Comparison of ENCODE assay signal across 10 cellular contexts in genomic region chr12:124398578-124399227, GRCh38.
A peak's percentile ranks its signal among the peaks of the same experiment; 100 is the strongest.
DNase-seq lines count a peak whose midpoint lies in the region; ATAC-seq and TF ChIP-seq lines count a peak whose summit lies in the region.
"Had no signal": no experiment of that assay in that cellular context is flagged by ENCODE, and none has a peak within 500 bp of the region (broad histone marks: within the 10 kb centered on the region; RNA-seq: fewer than 3 reads in every experiment).

No MANE protein-coding gene starts in this region.

- no peak for ATAC-seq in SK-N-SH treated with all-trans-retinoic acid at 6 μM for 48 hours
- no peak for ATAC-seq in activated T-helper 17 cell treated with anti-CD3 and anti-CD28 coated beads, Interleukin-2, amount 50 U/mL, for 72 hours (replicated peaks)
- ATAC-seq in HG03196 (IDR thresholded peaks at IDR 0.05; ENCODE audit: unreplicated experiment) = no peak

- TF ChIP-seq RAD21 in SK-N-SH (IDR thresholded peaks at IDR 0.05; ENCODE audit: low read length) = no peak

- H3K9me2 ChIP-seq in SK-N-SH = no peaks in the 10 kb centered on the region

- H3K9me3 ChIP-seq in SK-N-SH (no peaks in the 10 kb centered on the region), esophagus squamous epithelium (no peaks in the 10 kb centered on the region), ovary (no peaks in the 10 kb centered on the region), vagina (no peaks in the 10 kb centered on the region)

- H3K9me3 Mint-ChIP-seq in activated T-helper 17 cell treated with anti-CD3 and anti-CD28 coated beads, Interleukin-2, amount 50 U/mL, for 72 hours = no peaks in the 10 kb centered on the region

- H3K27ac Mint-ChIP-seq in activated T-helper 17 cell treated with anti-CD3 and anti-CD28 coated beads, Interleukin-2, amount 50 U/mL, for 72 hours = no peak overlapping the region

- H3K27ac ChIP-seq in SK-N-SH (ENCODE audit: low read depth in 2 of 2, low read length in 1 of 2) (peak overlapping the region in 1 of 2 experiments; percentile 19; a peak in 1 of 4 replicates), esophagus squamous epithelium (peak overlapping the region in 3 of 4 donors; percentile 69 to 96 (median 88)), ovary (peak overlapping the region in 1 of 2 donors; percentile 31), vagina (peak overlapping the region; percentile 70)

- H3K4me1 Mint-ChIP-seq in activated T-helper 17 cell treated with anti-CD3 and anti-CD28 coated beads, Interleukin-2, amount 50 U/mL, for 72 hours = peaks cover 3% of the 10 kb centered on the region

- no peak overlapping the region for H2AFZ ChIP-seq in SK-N-SH (ENCODE audit: low read depth)

- H3K36me3 ChIP-seq in SK-N-SH (replicated peaks in 1 of 2; ENCODE audit: control insufficient read depth in 1 of 2, insufficient read depth in 2 of 2, low read length in 1 of 2) = peaks cover 11 to 55% of the 10 kb centered on the region in 2 experiments
- peaks cover 0 to 97% (median 9%) of the 10 kb centered on the region in 3 donors for H3K36me3 ChIP-seq in esophagus squamous epithelium
- H3K36me3 ChIP-seq in ovary = no peaks in the 10 kb centered on the region
- peaks cover 0 to 31% of the 10 kb centered on the region in 2 donors for H3K36me3 ChIP-seq in vagina

- CTCF ChIA-PET in SK-N-SH (lab: Yijun Ruan, JAX) = interaction anchor here (0.5 to 6.0 kb wide), 24 partner anchors 10 to 384 kb away, joined by 3 to 37 read pairs (median 4); no protein-coding TSS in a partner anchor

- intact Hi-C loops in esophagus squamous epithelium (cut with DNase I) (no loop called here), ovary (cut with DNase I) (no loop called here), vagina (cut with DNase I) (no loop called here)

- H3K36me3 Mint-ChIP-seq in activated T-helper 17 cell treated with anti-CD3 and anti-CD28 coated beads, Interleukin-2, amount 50 U/mL, for 72 hours (ENCODE audit: low read depth) = peaks cover 46% of the 10 kb centered on the region

- H3K4me3 Mint-ChIP-seq in activated T-helper 17 cell treated with anti-CD3 and anti-CD28 coated beads, Interleukin-2, amount 50 U/mL, for 72 hours = no peak overlapping the region

- H3K79me2 ChIP-seq in SK-N-SH (ENCODE audit: insufficient read depth) = peaks cover 18% of the 10 kb centered on the region; the same call in 1 of the 2 replicates

- POLR2A ChIA-PET in SK-N-SH (lab: Yijun Ruan, JAX) = no interaction called here

- H3K4me3 ChIP-seq in SK-N-SH (ENCODE audit: low read depth in 2 of 2, low read length in 1 of 2) = no peak overlapping the region
- no peak overlapping the region for H3K4me3 ChIP-seq in esophagus squamous epithelium
- H3K4me3 ChIP-seq in ovary = no peak overlapping the region
- no peak overlapping the region for H3K4me3 ChIP-seq in vagina

- H3F3A ChIP-seq in SK-N-SH (replicated peaks; ENCODE audit: insufficient read depth) = peaks cover 7% of the 10 kb centered on the region

- no peak overlapping the region for H3K4me2 ChIP-seq in SK-N-SH

- peak; percentile 22 for TF ChIP-seq CTCF in SK-N-SH (IDR thresholded peaks at IDR 0.05)
- no peak for TF ChIP-seq CTCF in esophagus squamous epithelium (IDR thresholded peaks at IDR 0.05)
- no peak for TF ChIP-seq CTCF in ovary (IDR thresholded peaks at IDR 0.05)
- TF ChIP-seq CTCF in vagina (IDR thresholded peaks at IDR 0.05) = no peak

- no peak overlapping the region for H3K9ac ChIP-seq in SK-N-SH

- no peaks in the 10 kb centered on the region for H3K27me3 Mint-ChIP-seq in activated T-helper 17 cell treated with anti-CD3 and anti-CD28 coated beads, Interleukin-2, amount 50 U/mL, for 72 hours

- H3K27me3 ChIP-seq in SK-N-SH (ENCODE audit: insufficient read depth) (no peaks in the 10 kb centered on the region), esophagus squamous epithelium (no peaks in the 10 kb centered on the region), ovary (no peaks in the 10 kb centered on the region), vagina (no peaks in the 10 kb centered on the region)

- TF ChIP-seq POLR2A in esophagus squamous epithelium (IDR thresholded peaks at IDR 0.05) (no peak), ovary (IDR thresholded peaks at IDR 0.05) (no peak), vagina (IDR thresholded peaks at IDR 0.05) (no peak)

- 93% methylated on average over 5 of the region's 15 CpGs for WGBS in SK-N-SH (ENCODE audit: low lambda C conversion rate)
- 89 to 100% methylated on average over 4 of the region's 15 CpGs for WGBS in esophagus squamous epithelium, 2 donors
- 63 to 76% (median 63%) methylated on average over 15 of the region's 15 CpGs for WGBS in ovary, 3 donors

- H3K4me1 ChIP-seq in SK-N-SH (ENCODE audit: control insufficient read depth in 1 of 2, insufficient read depth in 2 of 2, low read depth in 1 of 2, low read length in 1 of 2) (peaks cover 14 to 60% of the 10 kb centered on the region in 2 experiments), esophagus squamous epithelium (peaks cover 12 to 80% (median 47%) of the 10 kb centered on the region in 3 donors), ovary (ENCODE audit: insufficient read depth) (peaks cover 14% of the 10 kb centered on the region), vagina (peaks cover 77% of the 10 kb centered on the region)

- TF ChIP-seq EP300 in SK-N-SH (IDR thresholded peaks at IDR 0.05; ENCODE audit: borderline replicate concordance in 1 of 2, low read depth in 1 of 2, low read length in 1 of 2) (no peak), ovary (IDR thresholded peaks at IDR 0.05) (no peak)

- H4K20me1 ChIP-seq in SK-N-SH (ENCODE audit: insufficient read depth) = peaks cover 17% of the 10 kb centered on the region

- DNase-seq in SK-N-SH (no peak), esophagus squamous epithelium (lab: John Stamatoyannopoulos, UW) (no peak), ovary (peak; percentile 75 to 89 (median 83)), vagina (ENCODE audit: extremely low spot score in 2 of 2) (no peak), midbrain (lab: John Stamatoyannopoulos, UW) (no peak)
- DNase-seq: activated naive CD4-positive, alpha-beta T cell treated with anti-CD3 and anti-CD28 coated beads, Interleukin-2, amount 50 U/mL, for 16 hours; T-helper 9 cell had no signal

TF ChIP-seq in SK-N-SH, 30 proteins besides CTCF, POLR2A, EP300 and RAD21 (continues in another document):
- TF ChIP-seq NRF1 (IDR thresholded peaks at IDR 0.05; ENCODE audit: low read depth, low read length) (no peak), FOXJ3 (CRISPR knock-in tag; IDR thresholded peaks at IDR 0.05) (no peak), MXI1 (IDR thresholded peaks at IDR 0.05; ENCODE audit: low read depth, low read length) (no peak), ELF1 (IDR thresholded peaks at IDR 0.05) (no peak), FOSL2 (IDR thresholded peaks at IDR 0.05; ENCODE audit: borderline replicate concordance, low read depth) (no peak), GABPA (IDR thresholded peaks at IDR 0.05; ENCODE audit: low read depth) (no peak), POLR2AphosphoS5 (IDR thresholded peaks at IDR 0.05; ENCODE audit: low read depth, low read length) (no peak)
- TF ChIP-seq, protein P1, sequence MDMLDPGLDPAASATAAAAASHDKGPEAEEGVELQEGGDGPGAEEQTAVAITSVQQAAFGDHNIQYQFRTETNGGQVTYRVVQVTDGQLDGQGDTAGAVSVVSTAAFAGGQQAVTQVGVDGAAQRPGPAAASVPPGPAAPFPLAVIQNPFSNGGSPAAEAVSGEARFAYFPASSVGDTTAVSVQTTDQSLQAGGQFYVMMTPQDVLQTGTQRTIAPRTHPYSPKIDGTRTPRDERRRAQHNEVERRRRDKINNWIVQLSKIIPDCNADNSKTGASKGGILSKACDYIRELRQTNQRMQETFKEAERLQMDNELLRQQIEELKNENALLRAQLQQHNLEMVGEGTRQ (IDR thresholded peaks at IDR 0.05; ENCODE audit: borderline replicate concordance, low read depth, low read length) = no peak
- TF ChIP-seq, protein P2, sequence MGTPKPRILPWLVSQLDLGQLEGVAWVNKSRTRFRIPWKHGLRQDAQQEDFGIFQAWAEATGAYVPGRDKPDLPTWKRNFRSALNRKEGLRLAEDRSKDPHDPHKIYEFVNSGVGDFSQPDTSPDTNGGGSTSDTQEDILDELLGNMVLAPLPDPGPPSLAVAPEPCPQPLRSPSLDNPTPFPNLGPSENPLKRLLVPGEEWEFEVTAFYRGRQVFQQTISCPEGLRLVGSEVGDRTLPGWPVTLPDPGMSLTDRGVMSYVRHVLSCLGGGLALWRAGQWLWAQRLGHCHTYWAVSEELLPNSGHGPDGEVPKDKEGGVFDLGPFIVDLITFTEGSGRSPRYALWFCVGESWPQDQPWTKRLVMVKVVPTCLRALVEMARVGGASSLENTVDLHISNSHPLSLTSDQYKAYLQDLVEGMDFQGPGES (IDR thresholded peaks at IDR 0.05; ENCODE audit: low read depth, low read length) = no peak

TF ChIP-seq in SK-N-SH treated with all-trans-retinoic acid at 6 μM for 48 hours, 23 proteins besides CTCF, POLR2A, EP300 and RAD21 (continues in another document):
- TF ChIP-seq GLIS3 (CRISPR knock-in tag; IDR thresholded peaks at IDR 0.05) = no peak
- no peak for TF ChIP-seq ZNF70 (CRISPR knock-in tag; IDR thresholded peaks at IDR 0.05)
- TF ChIP-seq BACH2 (CRISPR knock-in tag; IDR thresholded peaks at IDR 0.05; ENCODE audit: borderline replicate concordance) = no peak
- TF ChIP-seq ZC3H10 (CRISPR knock-in tag; IDR thresholded peaks at IDR 0.05) = no peak
- TF ChIP-seq RARB (CRISPR knock-in tag; IDR thresholded peaks at IDR 0.05) = no peak
- TF ChIP-seq ZFP3 (CRISPR knock-in tag; IDR thresholded peaks at IDR 0.05) = no peak
- no peak for TF ChIP-seq ISL1 (CRISPR knock-in tag; IDR thresholded peaks at IDR 0.05)
- no peak for TF ChIP-seq ZNF565 (CRISPR knock-in tag; conservative IDR thresholded peaks at IDR 0.05; ENCODE audit: low read depth)
- no peak for TF ChIP-seq ESRRG (CRISPR knock-in tag; IDR thresholded peaks at IDR 0.05)
- no peak for TF ChIP-seq POU6F1 (CRISPR knock-in tag; IDR thresholded peaks at IDR 0.05; ENCODE audit: borderline replicate concordance, low read depth)
- TF ChIP-seq CSDC2 (CRISPR knock-in tag; IDR thresholded peaks at IDR 0.05) = no peak
- TF ChIP-seq SNAI2 (CRISPR knock-in tag; IDR thresholded peaks at IDR 0.05) = no peak

Comparison
In these comparisons a context has a peak if more than half of its experiments do, and no peak if none do; other contexts are left out.
1. DNase-seq: peak in ovary (5 of 5); none in SK-N-SH (single experiment), esophagus squamous epithelium (single experiment), vagina (0 of 2) and midbrain (single experiment).